Comparison of ENCODE assay signal across 1 cellular context in genomic region chr2:71455011-71455740, GRCh38.
TF ChIP-seq lines count a peak whose summit lies in the region.

No MANE protein-coding gene starts in this region.

TF ChIP-seq in GM23338, 12 proteins besides CTCF, POLR2A, EP300 and RAD21:
- TF ChIP-seq, protein P1, sequence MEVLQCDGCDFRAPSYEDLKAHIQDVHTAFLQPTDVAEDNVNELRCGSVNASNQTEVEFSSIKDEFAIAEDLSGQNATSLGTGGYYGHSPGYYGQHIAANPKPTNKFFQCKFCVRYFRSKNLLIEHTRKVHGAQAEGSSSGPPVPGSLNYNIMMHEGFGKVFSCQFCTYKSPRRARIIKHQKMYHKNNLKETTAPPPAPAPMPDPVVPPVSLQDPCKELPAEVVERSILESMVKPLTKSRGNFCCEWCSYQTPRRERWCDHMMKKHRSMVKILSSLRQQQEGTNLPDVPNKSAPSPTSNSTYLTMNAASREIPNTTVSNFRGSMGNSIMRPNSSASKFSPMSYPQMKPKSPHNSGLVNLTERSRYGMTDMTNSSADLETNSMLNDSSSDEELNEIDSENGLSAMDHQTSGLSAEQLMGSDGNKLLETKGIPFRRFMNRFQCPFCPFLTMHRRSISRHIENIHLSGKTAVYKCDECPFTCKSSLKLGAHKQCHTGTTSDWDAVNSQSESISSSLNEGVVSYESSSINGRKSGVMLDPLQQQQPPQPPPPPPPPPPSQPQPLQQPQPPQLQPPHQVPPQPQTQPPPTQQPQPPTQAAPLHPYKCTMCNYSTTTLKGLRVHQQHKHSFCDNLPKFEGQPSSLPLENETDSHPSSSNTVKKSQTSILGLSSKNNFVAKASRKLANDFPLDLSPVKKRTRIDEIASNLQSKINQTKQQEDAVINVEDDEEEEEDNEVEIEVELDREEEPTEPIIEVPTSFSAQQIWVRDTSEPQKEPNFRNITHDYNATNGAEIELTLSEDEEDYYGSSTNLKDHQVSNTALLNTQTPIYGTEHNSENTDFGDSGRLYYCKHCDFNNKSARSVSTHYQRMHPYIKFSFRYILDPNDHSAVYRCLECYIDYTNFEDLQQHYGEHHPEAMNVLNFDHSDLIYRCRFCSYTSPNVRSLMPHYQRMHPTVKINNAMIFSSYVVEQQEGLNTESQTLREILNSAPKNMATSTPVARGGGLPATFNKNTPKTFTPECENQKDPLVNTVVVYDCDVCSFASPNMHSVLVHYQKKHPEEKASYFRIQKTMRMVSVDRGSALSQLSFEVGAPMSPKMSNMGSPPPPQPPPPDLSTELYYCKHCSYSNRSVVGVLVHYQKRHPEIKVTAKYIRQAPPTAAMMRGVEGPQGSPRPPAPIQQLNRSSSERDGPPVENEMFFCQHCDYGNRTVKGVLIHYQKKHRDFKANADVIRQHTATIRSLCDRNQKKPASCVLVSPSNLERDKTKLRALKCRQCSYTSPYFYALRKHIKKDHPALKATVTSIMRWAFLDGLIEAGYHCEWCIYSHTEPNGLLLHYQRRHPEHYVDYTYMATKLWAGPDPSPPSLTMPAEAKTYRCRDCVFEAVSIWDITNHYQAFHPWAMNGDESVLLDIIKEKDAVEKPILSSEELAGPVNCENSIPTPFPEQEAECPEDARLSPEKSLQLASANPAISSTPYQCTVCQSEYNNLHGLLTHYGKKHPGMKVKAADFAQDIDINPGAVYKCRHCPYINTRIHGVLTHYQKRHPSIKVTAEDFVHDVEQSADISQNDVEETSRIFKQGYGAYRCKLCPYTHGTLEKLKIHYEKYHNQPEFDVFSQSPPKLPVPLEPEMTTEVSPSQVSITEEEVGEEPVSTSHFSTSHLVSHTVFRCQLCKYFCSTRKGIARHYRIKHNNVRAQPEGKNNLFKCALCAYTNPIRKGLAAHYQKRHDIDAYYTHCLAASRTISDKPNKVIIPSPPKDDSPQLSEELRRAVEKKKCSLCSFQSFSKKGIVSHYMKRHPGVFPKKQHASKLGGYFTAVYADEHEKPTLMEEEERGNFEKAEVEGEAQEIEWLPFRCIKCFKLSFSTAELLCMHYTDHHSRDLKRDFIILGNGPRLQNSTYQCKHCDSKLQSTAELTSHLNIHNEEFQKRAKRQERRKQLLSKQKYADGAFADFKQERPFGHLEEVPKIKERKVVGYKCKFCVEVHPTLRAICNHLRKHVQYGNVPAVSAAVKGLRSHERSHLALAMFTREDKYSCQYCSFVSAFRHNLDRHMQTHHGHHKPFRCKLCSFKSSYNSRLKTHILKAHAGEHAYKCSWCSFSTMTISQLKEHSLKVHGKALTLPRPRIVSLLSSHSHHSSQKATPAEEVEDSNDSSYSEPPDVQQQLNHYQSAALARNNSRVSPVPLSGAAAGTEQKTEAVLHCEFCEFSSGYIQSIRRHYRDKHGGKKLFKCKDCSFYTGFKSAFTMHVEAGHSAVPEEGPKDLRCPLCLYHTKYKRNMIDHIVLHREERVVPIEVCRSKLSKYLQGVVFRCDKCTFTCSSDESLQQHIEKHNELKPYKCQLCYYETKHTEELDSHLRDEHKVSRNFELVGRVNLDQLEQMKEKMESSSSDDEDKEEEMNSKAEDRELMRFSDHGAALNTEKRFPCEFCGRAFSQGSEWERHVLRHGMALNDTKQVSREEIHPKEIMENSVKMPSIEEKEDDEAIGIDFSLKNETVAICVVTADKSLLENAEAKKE (CRISPR knock-in tag; IDR thresholded peaks at IDR 0.05): no peak
- no peak for TF ChIP-seq STAT1 (IDR thresholded peaks at IDR 0.05; ENCODE audit: unreplicated experiment)
- no peak for TF ChIP-seq ZNF331 (CRISPR knock-in tag; IDR thresholded peaks at IDR 0.05; ENCODE audit: low read depth)
- TF ChIP-seq REST (IDR thresholded peaks at IDR 0.05; ENCODE audit: unreplicated experiment): no peak
- TF ChIP-seq CREB1 (CRISPR knock-in tag; IDR thresholded peaks at IDR 0.05; ENCODE audit: low read depth): no peak
- no peak for TF ChIP-seq JUNB (IDR thresholded peaks at IDR 0.05; ENCODE audit: unreplicated experiment)
- no peak for TF ChIP-seq EZH2 (IDR thresholded peaks at IDR 0.05; ENCODE audit: low read depth, unreplicated experiment)
- TF ChIP-seq EZH2phosphoT487 (IDR thresholded peaks at IDR 0.05; ENCODE audit: unreplicated experiment): no peak
- TF ChIP-seq POLR2AphosphoS5 (IDR thresholded peaks at IDR 0.05; ENCODE audit: low read depth): no peak
- no peak for TF ChIP-seq NANOG (IDR thresholded peaks at IDR 0.05; ENCODE audit: borderline replicate concordance)
